ENCODE assay signal across 25 cellular contexts in genomic region chr3:60774617-60775016, GRCh38.
"Had no signal": no experiment of that assay in that cellular context is flagged by ENCODE, and none has a peak within 500 bp of the region (broad histone marks: within the 10 kb centered on the region; RNA-seq: fewer than 3 reads in every experiment).

No MANE protein-coding gene starts in this region.

- H3K36me3 ChIP-seq: lower lobe of right lung, pancreas, suprapubic skin, transverse colon, upper lobe of right lung, vagina had no signal

- DNase-seq: dermis blood vessel endothelial cell; effector memory CD4-positive, alpha-beta T cell; hypothalamus; immature natural killer cell; left ventricle myocardium superior; lower lobe of right lung; natural killer cell; occipital lobe; pancreas; stimulated activated CD4-positive, alpha-beta T cell treated with anti-CD3 and anti-CD28 coated beads, Interleukin-12 subunit alpha, Interleukin-12 subunit beta, amount 100 ng/mL, for 4 hours; stimulated activated CD4-positive, alpha-beta T cell treated with anti-CD3 and anti-CD28 coated beads, Interleukin-1b, Interleukin-23, amount 100 ng/mL, for 48 hours; stimulated activated CD4-positive, alpha-beta T cell treated with anti-CD3 and anti-CD28 coated beads, Interleukin-4, amount 100 ng/mL, for 1 hour; stimulated activated CD8-positive, alpha-beta memory T cell treated with anti-CD3 and anti-CD28 coated beads, Interleukin-4, amount 100 ng/mL, for 48 hours; stimulated activated naive CD4-positive, alpha-beta T cell; stimulated activated naive CD8-positive, alpha-beta T cell treated with anti-CD3 and anti-CD28 coated beads, Interleukin-15, amount 100 ng/mL, for 72 hours; transverse colon; upper lobe of right lung had no signal

- H3K27me3 ChIP-seq: pancreas, suprapubic skin, transverse colon, upper lobe of right lung, vagina had no signal

- ATAC-seq: left ventricle myocardium superior; lower lobe of right lung; natural killer cell; pancreas; sciatic nerve; stimulated activated naive CD8-positive, alpha-beta T cell treated with anti-CD3 and anti-CD28 coated beads, Interleukin-15, amount 100 ng/mL, for 72 hours; upper lobe of right lung had no signal

- H3K4me1 ChIP-seq: lower lobe of right lung, pancreas, transverse colon, upper lobe of right lung, vagina had no signal

- H3K4me2 ChIP-seq: smooth muscle cell had no signal

- H3K4me3 ChIP-seq: coronary artery, lower lobe of right lung, pancreas, smooth muscle cell, suprapubic skin, transverse colon, upper lobe of right lung, vagina had no signal

- H3K27ac ChIP-seq: coronary artery, lower lobe of right lung, pancreas, suprapubic skin, transverse colon, upper lobe of right lung, vagina had no signal

- H3K9me3 ChIP-seq: lower lobe of right lung, pancreas, suprapubic skin, upper lobe of right lung, vagina had no signal

- FAIRE-seq: endometrium, frontal cortex, keratinocyte, pancreas had no signal
